24 cellular contexts compared by ENCODE assay signal in genomic region chr6:10309826-10310405, GRCh38.
DNase-seq lines count a peak whose midpoint lies in the region; ATAC-seq, FAIRE-seq and TF ChIP-seq lines count a peak whose summit lies in the region.
"Had no signal": no experiment of that assay in that cellular context is flagged by ENCODE, and none has a peak within 500 bp of the region (broad histone marks: within the 10 kb centered on the region; RNA-seq: fewer than 3 reads in every experiment).

No MANE protein-coding gene starts in this region.

- H3K9me3 ChIP-seq in MM.1S (replicated peaks; ENCODE audit: insufficient read depth, low read length) (no peaks in the 10 kb centered on the region), PC-9 (ENCODE audit: insufficient read depth, low read depth) (no peaks in the 10 kb centered on the region), neural progenitor cell (ENCODE audit: low read depth) (no peaks in the 10 kb centered on the region)
- H3K9me3 ChIP-seq: esophagus muscularis mucosa, gastroesophageal sphincter, MG63, ovary, sigmoid colon, testis had no signal

- DNase-seq in ELF-1 (ENCODE audit: low read depth, low spot score) (peak; percentile 14), MM.1S (peak; percentile 64), PC-9 (no peak), neural progenitor cell (ENCODE audit: low spot score) (peak; percentile 48), pons (ENCODE audit: low spot score) (no peak), frontal cortex (ENCODE audit: low spot score in 2 of 2) (no peak)
- DNase-seq: activated CD4-positive, alpha-beta T cell treated with anti-CD3 and anti-CD28 coated beads, Interleukin-2, amount 10 ng/mL, durations not matched to agents 24 days and 14 days; activated naive CD8-positive, alpha-beta T cell treated with anti-CD3 and anti-CD28 coated beads for 36 hours; CD8-positive, alpha-beta memory T cell; effector memory CD4-positive, alpha-beta T cell; mesenchymal stem cell; MG63; naive thymus-derived CD8-positive, alpha-beta T cell; NCI-H2029 treated with DMSO at 0.1 percent for 48 hours; NCI-H526; ovary; sigmoid colon; T-helper 1 cell; testis had no signal

- H3K4me2 ChIP-seq in MM.1S (ENCODE audit: low read depth, low read length) (peak overlapping the region; percentile 12), PC-9 (peak overlapping the region; percentile 49), neural progenitor cell (peak overlapping the region; percentile 51)

- H3K36me3 ChIP-seq in MM.1S (replicated peaks; ENCODE audit: insufficient read depth, low read length) = no peaks in the 10 kb centered on the region
- H3K36me3 ChIP-seq in PC-9 (ENCODE audit: low read depth) = no peaks in the 10 kb centered on the region
- H3K36me3 ChIP-seq in neural progenitor cell = no peaks in the 10 kb centered on the region
- H3K36me3 ChIP-seq: esophagus muscularis mucosa, gastroesophageal sphincter, MG63, ovary, sigmoid colon had no signal

- ATAC-seq in HG03565 (IDR thresholded peaks at IDR 0.05; ENCODE audit: unreplicated experiment) = no peak
- ATAC-seq: activated T-helper 17 cell treated with anti-CD3 and anti-CD28 coated beads, Interleukin-2, amount 50 U/mL, for 72 hours; gastroesophageal sphincter; naive thymus-derived CD8-positive, alpha-beta T cell; stimulated activated memory B cell treated with anti-CD40 and anti-IgM and Interleukin-4, amounts not matched to agents 10 μg/mL and 1 μg/mL and 100 μg/mL, for 72 hours had no signal

- H4K20me1 ChIP-seq in MM.1S (ENCODE audit: insufficient read depth, low read length) (no peaks in the 10 kb centered on the region), PC-9 (ENCODE audit: insufficient read depth) (no peaks in the 10 kb centered on the region), neural progenitor cell (ENCODE audit: low read depth) (no peaks in the 10 kb centered on the region)

- peaks cover 14% of the 10 kb centered on the region; the same call in 1 of the 2 replicates for H3K4me1 ChIP-seq in MM.1S (ENCODE audit: low read length)
- peaks cover 29% of the 10 kb centered on the region for H3K4me1 ChIP-seq in PC-9 (replicated peaks; ENCODE audit: insufficient read depth)
- H3K4me1 ChIP-seq in neural progenitor cell = peaks cover 50% of the 10 kb centered on the region
- H3K4me1 ChIP-seq: gastroesophageal sphincter, testis had no signal

- no peak overlapping the region for H3K9ac ChIP-seq in MM.1S (ENCODE audit: low read length)
- no peak overlapping the region for H3K9ac ChIP-seq in neural progenitor cell

- intact Hi-C loops in PC-9 (cut with micrococcal nuclease; ENCODE audit: unreplicated experiment) = loop anchor here (5.0 kb wide), 1 partner anchor 33 kb away; no protein-coding TSS in a partner anchor

- no peak overlapping the region for H3K4me3 ChIP-seq in MM.1S (ENCODE audit: low read length)
- H3K4me3 ChIP-seq in PC-9 = no peak overlapping the region
- no peak overlapping the region for H3K4me3 ChIP-seq in neural progenitor cell
- H3K4me3 ChIP-seq: esophagus muscularis mucosa, gastroesophageal sphincter, MG63, ovary, sigmoid colon, testis had no signal

- H3K79me2 ChIP-seq in MM.1S (ENCODE audit: low read length) (no peaks in the 10 kb centered on the region), PC-9 (ENCODE audit: low read depth) (no peaks in the 10 kb centered on the region), neural progenitor cell (ENCODE audit: low read depth) (no peaks in the 10 kb centered on the region)

- BruUV-seq in PC-9 (replicated peaks; lab: Mats Ljungman, UMichigan) = no TSS peak

- H3K9me2 ChIP-seq in MM.1S (replicated peaks; ENCODE audit: insufficient read depth, low read length) = no peaks in the 10 kb centered on the region
- no peaks in the 10 kb centered on the region for H3K9me2 ChIP-seq in PC-9 (ENCODE audit: insufficient read depth)

- H3K36me3 Mint-ChIP-seq in neural progenitor cell = no peaks in the 10 kb centered on the region
- H3K36me3 Mint-ChIP-seq: activated naive CD8-positive, alpha-beta T cell treated with anti-CD3 and anti-CD28 coated beads for 36 hours; CD8-positive, alpha-beta memory T cell; naive thymus-derived CD8-positive, alpha-beta T cell; stimulated activated memory B cell treated with anti-CD40 and anti-IgM and Interleukin-4, amounts not matched to agents 10 μg/mL and 1 μg/mL and 100 μg/mL, for 72 hours had no signal

- H3K27me3 Mint-ChIP-seq in neural progenitor cell (ENCODE audit: insufficient read depth, low read depth) = peaks cover 2% of the 10 kb centered on the region
- H3K27me3 Mint-ChIP-seq: activated CD4-positive, alpha-beta T cell treated with anti-CD3 and anti-CD28 coated beads, Interleukin-2, amount 10 ng/mL, durations not matched to agents 24 days and 14 days; activated T-helper 17 cell treated with anti-CD3 and anti-CD28 coated beads, Interleukin-2, amount 50 U/mL, for 72 hours; CD8-positive, alpha-beta memory T cell had no signal

- no peak for TF ChIP-seq CTCF in MM.1S (IDR thresholded peaks at IDR 0.05; ENCODE audit: low read length)
- no peak for TF ChIP-seq CTCF in PC-9 (conservative IDR thresholded peaks at IDR 0.05)
- no peak for TF ChIP-seq CTCF in neural progenitor cell (IDR thresholded peaks at IDR 0.05)

- H2AFZ ChIP-seq in MM.1S (ENCODE audit: low read length) (0 out of 2 replicates have a peak overlapping the region, but pooled peaks have one; percentile 5), PC-9 (no peak overlapping the region), neural progenitor cell (replicated peaks) (no peak overlapping the region)

- peaks cover 3% of the 10 kb centered on the region for H3K9me3 Mint-ChIP-seq in neural progenitor cell
- H3K9me3 Mint-ChIP-seq: activated CD4-positive, alpha-beta T cell treated with anti-CD3 and anti-CD28 coated beads, Interleukin-2, amount 10 ng/mL, durations not matched to agents 24 days and 14 days; activated naive CD8-positive, alpha-beta T cell treated with anti-CD3 and anti-CD28 coated beads for 36 hours; activated T-helper 17 cell treated with anti-CD3 and anti-CD28 coated beads, Interleukin-2, amount 50 U/mL, for 72 hours; CD8-positive, alpha-beta memory T cell; stimulated activated memory B cell treated with anti-CD40 and anti-IgM and Interleukin-4, amounts not matched to agents 10 μg/mL and 1 μg/mL and 100 μg/mL, for 72 hours had no signal

- peaks cover 35% of the 10 kb centered on the region for H3K4me1 Mint-ChIP-seq in neural progenitor cell
- H3K4me1 Mint-ChIP-seq: activated CD4-positive, alpha-beta T cell treated with anti-CD3 and anti-CD28 coated beads, Interleukin-2, amount 10 ng/mL, durations not matched to agents 24 days and 14 days; activated naive CD8-positive, alpha-beta T cell treated with anti-CD3 and anti-CD28 coated beads for 36 hours; activated T-helper 17 cell treated with anti-CD3 and anti-CD28 coated beads, Interleukin-2, amount 50 U/mL, for 72 hours; CD8-positive, alpha-beta memory T cell; naive thymus-derived CD8-positive, alpha-beta T cell; stimulated activated memory B cell treated with anti-CD40 and anti-IgM and Interleukin-4, amounts not matched to agents 10 μg/mL and 1 μg/mL and 100 μg/mL, for 72 hours had no signal

- H3K4me3 Mint-ChIP-seq in neural progenitor cell = no peak overlapping the region
- H3K4me3 Mint-ChIP-seq: activated CD4-positive, alpha-beta T cell treated with anti-CD3 and anti-CD28 coated beads, Interleukin-2, amount 10 ng/mL, durations not matched to agents 24 days and 14 days; activated naive CD8-positive, alpha-beta T cell treated with anti-CD3 and anti-CD28 coated beads for 36 hours; activated T-helper 17 cell treated with anti-CD3 and anti-CD28 coated beads, Interleukin-2, amount 50 U/mL, for 72 hours; CD8-positive, alpha-beta memory T cell; naive thymus-derived CD8-positive, alpha-beta T cell; stimulated activated memory B cell treated with anti-CD40 and anti-IgM and Interleukin-4, amounts not matched to agents 10 μg/mL and 1 μg/mL and 100 μg/mL, for 72 hours had no signal

- H3F3A ChIP-seq in MM.1S (ENCODE audit: insufficient read depth, low read length) (no peaks in the 10 kb centered on the region), PC-9 (ENCODE audit: insufficient read depth, low read depth) (peaks cover 16% of the 10 kb centered on the region), neural progenitor cell (ENCODE audit: low read depth) (peaks cover 34% of the 10 kb centered on the region)

- H3K27ac Mint-ChIP-seq in neural progenitor cell = no peak overlapping the region
- H3K27ac Mint-ChIP-seq: activated CD4-positive, alpha-beta T cell treated with anti-CD3 and anti-CD28 coated beads, Interleukin-2, amount 10 ng/mL, durations not matched to agents 24 days and 14 days; activated naive CD8-positive, alpha-beta T cell treated with anti-CD3 and anti-CD28 coated beads for 36 hours; activated T-helper 17 cell treated with anti-CD3 and anti-CD28 coated beads, Interleukin-2, amount 50 U/mL, for 72 hours; naive thymus-derived CD8-positive, alpha-beta T cell; stimulated activated memory B cell treated with anti-CD40 and anti-IgM and Interleukin-4, amounts not matched to agents 10 μg/mL and 1 μg/mL and 100 μg/mL, for 72 hours had no signal

- peak overlapping the region; percentile 7; the same call in 1 of the 2 replicates for H3K27ac ChIP-seq in MM.1S (ENCODE audit: low read length)
- H3K27ac ChIP-seq in PC-9 = no peak overlapping the region; the same call in 1 of the 2 replicates
- H3K27ac ChIP-seq in neural progenitor cell = no peak overlapping the region
- H3K27ac ChIP-seq: esophagus muscularis mucosa, gastroesophageal sphincter, ovary, sigmoid colon, testis had no signal

- FAIRE-seq in frontal cortex (lab: Jason Lieb, UNC) = no peak

- CTCF ChIA-PET in PC-9 (lab: Charles Lee) = no interaction called here

- POLR2A ChIA-PET in PC-9 (lab: Charles Lee; ENCODE audit: unreplicated experiment) = no interaction called here

- H3K27me3 ChIP-seq in MM.1S (replicated peaks; ENCODE audit: insufficient read depth, low read length) = no peaks in the 10 kb centered on the region
- H3K27me3 ChIP-seq in PC-9 (ENCODE audit: insufficient read depth, low read depth) = no peaks in the 10 kb centered on the region
- no peaks in the 10 kb centered on the region for H3K27me3 ChIP-seq in neural progenitor cell
- H3K27me3 ChIP-seq: esophagus muscularis mucosa, gastroesophageal sphincter, MG63, ovary, sigmoid colon, testis had no signal

Comparison
In these comparisons a context has a peak if more than half of its experiments do, and no peak if none do; other contexts are left out.
1. DNase-seq: peak in ELF-1 (single experiment), MM.1S (single experiment) and neural progenitor cell (single experiment); none in PC-9 (0 of 2), pons (single experiment) and frontal cortex (0 of 2).
2. Peak in every context shown above with its lines, with median percentiles within 50 percentile points of each other: H3K4me2 ChIP-seq.